In genomic region chr1:9360371-9361064, GRCh38 we compare ENCODE assay signal across 24 cellular contexts.
"Had no signal": no experiment of that assay in that cellular context is flagged by ENCODE, and none has a peak within 500 bp of the region (broad histone marks: within the 10 kb centered on the region; RNA-seq: fewer than 3 reads in every experiment).

No MANE protein-coding gene starts in this region.

- DNase-seq: activated B cell treated with CpG ODN at 0.5 μM for 24 hours; activated CD4-positive, alpha-beta T cell treated with anti-CD3 and anti-CD28 coated beads for 36 hours; activated CD4-positive, alpha-beta T cell treated with anti-CD3 and anti-CD28 coated beads, Interleukin-2, amount 50 U/mL, for 4 hours; activated CD8-positive, alpha-beta memory T cell treated with anti-CD3 and anti-CD28 coated beads, Interleukin-2, amount 50 U/mL, for 48 hours; activated naive CD4-positive, alpha-beta T cell treated with anti-CD3 and anti-CD28 coated beads for 36 hours; activated naive CD8-positive, alpha-beta T cell treated with anti-CD3 and anti-CD28 coated beads, Interleukin-2, amount 50 U/mL, for 24 hours; activated T-cell treated with anti-CD3 and anti-CD28 coated beads, Interleukin-2, amount 50 U/mL, for 4 hours; effector CD4-positive, alpha-beta T cell; erythroblast; foreskin keratinocyte; hippocampal formation; kidney glomerular epithelial cell; left ventricle myocardium inferior; mammary epithelial cell; stimulated activated CD4-positive, alpha-beta T cell treated with anti-CD3 and anti-CD28 coated beads, Interleukin-15, amount 100 ng/mL, for 24 hours; stomach; T-helper 1 cell; T-helper 9 cell had no signal

- H3K4me1 Mint-ChIP-seq: activated CD4-positive, alpha-beta T cell treated with anti-CD3 and anti-CD28 coated beads for 36 hours; activated naive CD8-positive, alpha-beta T cell treated with anti-CD3 and anti-CD28 coated beads, Interleukin-2, amount 50 U/mL, for 24 hours had no signal

- H3K27ac ChIP-seq: foreskin keratinocyte, left ventricle myocardium inferior had no signal

- H3K36me3 Mint-ChIP-seq: natural killer cell treated with Interleukin-12 subunit alpha and Interleukin-12 subunit beta and Interleukin-15 and Interleukin-18, amount 100 ng/mL, for 72 hours had no signal

- ATAC-seq: activated CD4-positive, alpha-beta T cell treated with anti-CD3 and anti-CD28 coated beads for 36 hours; activated naive CD8-positive, alpha-beta T cell treated with anti-CD3 and anti-CD28 coated beads, Interleukin-2, amount 50 U/mL, for 24 hours; activated T-cell treated with anti-CD3 and anti-CD28 coated beads, Interleukin-2, amount 50 U/mL, for 4 hours; foreskin keratinocyte; natural killer cell treated with Interleukin-12 subunit alpha and Interleukin-12 subunit beta and Interleukin-15 and Interleukin-18, amount 100 ng/mL, for 72 hours; stimulated activated memory B cell treated with anti-CD40 and anti-IgM and Interleukin-4, amounts not matched to agents 10 μg/mL and 1 μg/mL and 100 μg/mL, for 72 hours had no signal

- H3K27ac Mint-ChIP-seq: activated B cell treated with CpG ODN at 0.5 μM for 24 hours; activated CD4-positive, alpha-beta T cell treated with anti-CD3 and anti-CD28 coated beads for 36 hours; activated naive CD4-positive, alpha-beta T cell treated with anti-CD3 and anti-CD28 coated beads for 36 hours; activated naive CD8-positive, alpha-beta T cell treated with anti-CD3 and anti-CD28 coated beads, Interleukin-2, amount 50 U/mL, for 24 hours; brain; dendritic cell treated with granulocyte-macrophage colony-stimulating factor and Interleukin-4, amounts not matched to agents 40 ng/mL and 50 ng/mL, for 4 days; mesothelial cell of epicardium; natural killer cell treated with Interleukin-12 subunit alpha and Interleukin-12 subunit beta and Interleukin-15 and Interleukin-18, amount 100 ng/mL, for 72 hours; stimulated activated memory B cell treated with anti-CD40 and anti-IgM and Interleukin-4, amounts not matched to agents 10 μg/mL and 1 μg/mL and 100 μg/mL, for 72 hours; type B pancreatic cell had no signal

- H3K27me3 Mint-ChIP-seq: activated B cell treated with CpG ODN at 0.5 μM for 24 hours; activated CD4-positive, alpha-beta T cell treated with anti-CD3 and anti-CD28 coated beads for 36 hours; activated naive CD8-positive, alpha-beta T cell treated with anti-CD3 and anti-CD28 coated beads, Interleukin-2, amount 50 U/mL, for 24 hours; stimulated activated memory B cell treated with anti-CD40 and anti-IgM and Interleukin-4, amounts not matched to agents 10 μg/mL and 1 μg/mL and 100 μg/mL, for 72 hours; type B pancreatic cell had no signal

- H3K4me3 Mint-ChIP-seq: activated B cell treated with CpG ODN at 0.5 μM for 24 hours; activated CD4-positive, alpha-beta T cell treated with anti-CD3 and anti-CD28 coated beads for 36 hours; activated naive CD4-positive, alpha-beta T cell treated with anti-CD3 and anti-CD28 coated beads for 36 hours; activated naive CD8-positive, alpha-beta T cell treated with anti-CD3 and anti-CD28 coated beads, Interleukin-2, amount 50 U/mL, for 24 hours; activated T-cell treated with anti-CD3 and anti-CD28 coated beads, Interleukin-2, amount 50 U/mL, for 4 hours; brain; dendritic cell treated with granulocyte-macrophage colony-stimulating factor and Interleukin-4, amounts not matched to agents 40 ng/mL and 50 ng/mL, for 4 days; mesothelial cell of epicardium; natural killer cell treated with Interleukin-12 subunit alpha and Interleukin-12 subunit beta and Interleukin-15 and Interleukin-18, amount 100 ng/mL, for 72 hours; stimulated activated memory B cell treated with anti-CD40 and anti-IgM and Interleukin-4, amounts not matched to agents 10 μg/mL and 1 μg/mL and 100 μg/mL, for 72 hours; type B pancreatic cell had no signal

- H3K9me3 Mint-ChIP-seq: activated B cell treated with CpG ODN at 0.5 μM for 24 hours; activated naive CD4-positive, alpha-beta T cell treated with anti-CD3 and anti-CD28 coated beads for 36 hours; activated naive CD8-positive, alpha-beta T cell treated with anti-CD3 and anti-CD28 coated beads, Interleukin-2, amount 50 U/mL, for 24 hours; activated T-cell treated with anti-CD3 and anti-CD28 coated beads, Interleukin-2, amount 50 U/mL, for 4 hours; dendritic cell treated with granulocyte-macrophage colony-stimulating factor and Interleukin-4, amounts not matched to agents 40 ng/mL and 50 ng/mL, for 4 days; mesothelial cell of epicardium; natural killer cell treated with Interleukin-12 subunit alpha and Interleukin-12 subunit beta and Interleukin-15 and Interleukin-18, amount 100 ng/mL, for 72 hours had no signal
